Comparison of ENCODE assay signal across 8 cellular contexts in the genomic region with DNA sequence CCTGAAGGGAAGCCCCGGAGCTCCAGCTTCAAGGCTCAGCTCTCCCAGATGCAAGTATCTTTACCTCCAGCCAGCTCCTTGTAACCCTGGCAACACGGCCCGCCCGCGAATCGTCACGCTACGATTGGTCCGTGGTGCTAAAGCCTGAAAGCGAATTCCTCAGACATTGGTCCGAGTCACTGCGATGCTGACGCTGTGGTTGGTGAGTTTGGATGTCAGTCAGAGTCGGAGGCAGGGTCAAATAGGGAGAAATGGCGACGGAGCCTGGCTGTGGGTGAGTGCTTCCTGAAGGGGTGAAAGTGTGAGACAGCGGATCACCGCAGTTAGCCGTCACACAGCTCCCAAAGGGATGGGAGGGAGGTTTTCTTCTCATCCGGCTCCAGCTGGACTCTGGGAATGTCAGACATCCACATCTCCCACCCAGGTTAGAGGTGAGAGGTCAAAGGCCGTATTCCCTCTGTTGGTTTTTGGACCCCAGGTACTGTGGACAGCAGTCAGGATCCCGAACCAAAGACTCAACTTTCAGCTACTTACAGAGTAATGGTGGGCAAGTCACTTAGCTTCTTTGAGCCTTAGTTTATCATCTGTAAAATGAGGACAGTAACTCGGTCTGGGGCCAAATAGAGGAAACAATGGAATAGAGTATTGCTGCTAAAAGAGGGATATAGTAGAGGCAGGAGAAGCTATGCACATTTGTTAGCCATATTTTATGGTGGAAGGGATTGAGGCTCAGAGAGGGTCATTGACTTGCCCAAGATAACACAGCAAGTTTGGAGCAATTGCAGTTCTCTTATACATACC. TPM values are rescaled to one million over a fixed set of nuclear protein-coding genes. Genes with fewer than 3 reads are reported as not detected.
DNase-seq lines count a peak whose midpoint lies in the region; ATAC-seq and TF ChIP-seq lines count a peak whose summit lies in the region.

TSS of gene ZSWIM1 (plus strand) at position 240 of the 801 bp plus-strand sequence. CDS start 1,366 bp downstream, outside the sequence.

- peak; percentile 98 for DNase-seq in DMS153 (lab: John Stamatoyannopoulos, UW)
- DNase-seq in OCI-M1 (lab: John Stamatoyannopoulos, UW) = peak; percentile 99
- DNase-seq in activated T-cell treated with anti-CD3 and anti-CD28 coated beads for 48 hours (ENCODE audit: low read depth) = peak; percentile 96
- peak; percentile 87 for DNase-seq in epithelial cell of proximal tubule (ENCODE audit: low read depth)
- peak; percentile 99 to 100 (median 100) for DNase-seq in mucosa of descending colon
- DNase-seq in stimulated activated CD8-positive, alpha-beta memory T cell treated with anti-CD3 and anti-CD28 coated beads, Interleukin-4, amount 100 ng/mL, for 1 hour (ENCODE audit: low read depth in 2 of 2, low spot score in 1 of 2) = peak; percentile 92 to 97

- H3K27me3 Mint-ChIP-seq in IgD-negative memory B cell = no peaks in the 10 kb centered on the region

- no peaks in the 10 kb centered on the region for H3K36me3 Mint-ChIP-seq in IgD-negative memory B cell

- H3K4me1 ChIP-seq in mucosa of descending colon (ENCODE audit: low read depth) = peaks cover 6% of the 10 kb centered on the region

- intact Hi-C loops in mucosa of descending colon (cut with DNase I, micrococcal nuclease) = no loop called here

- no peaks in the 10 kb centered on the region for H3K9me3 Mint-ChIP-seq in IgD-negative memory B cell

- peak within 1 kb of the TSS; percentile 68 to 96 (median 89) for H3K27ac Mint-ChIP-seq in IgD-negative memory B cell

- TF ChIP-seq CTCF in epithelial cell of proximal tubule (conservative IDR thresholded peaks at IDR 0.05; ENCODE audit: low read depth, low read length) (no peak), mucosa of descending colon (IDR thresholded peaks at IDR 0.05) (no peak)

- no peaks in the 10 kb centered on the region for H3K9me3 ChIP-seq in mucosa of descending colon

- ATAC-seq in GM21576 (IDR thresholded peaks at IDR 0.05; ENCODE audit: unreplicated experiment) (peak; percentile 99), mucosa of descending colon (peak; percentile 99)

- peak within 1 kb of the TSS; percentile 87 to 96 (median 92) for H3K4me3 Mint-ChIP-seq in IgD-negative memory B cell

- H3K4me3 ChIP-seq in epithelial cell of proximal tubule (ENCODE audit: low read depth, low read length) = peak within 1 kb of the TSS; percentile 78
- H3K4me3 ChIP-seq in mucosa of descending colon = peak within 1 kb of the TSS; percentile 23

- H3K36me3 ChIP-seq in mucosa of descending colon (ENCODE audit: low read depth) = no peaks in the 10 kb centered on the region

- peaks cover 13 to 25% (median 17%) of the 10 kb centered on the region in 3 donors for H3K4me1 Mint-ChIP-seq in IgD-negative memory B cell

RNA-seq across cellular contexts. Expression of gene ZSWIM1, which starts in this region (rescaled TPM):
- polyA plus RNA-seq in IgD-negative memory B cell = 5.8 TPM
- total RNA-seq in epithelial cell of proximal tubule (7.3 and 14.2 TPM in 2 replicates), mucosa of descending colon (10 to 100 TPM; 11.3 to 12.6 (median 12.4) TPM)

Comparison
In these comparisons a context has a peak if more than half of its experiments do, and no peak if none do; other contexts are left out.
1. Peak in every context shown above with its lines: DNase-seq, ATAC-seq and H3K4me3 ChIP-seq.